15 cellular contexts compared by ENCODE assay signal in genomic region chr6:12265795-12266194, GRCh38. TPM values are rescaled to one million over a fixed set of nuclear protein-coding genes. Genes with fewer than 3 reads are reported as not detected.
A peak's percentile ranks its signal among the peaks of the same experiment; 100 is the strongest.
DNase-seq lines count a peak whose midpoint lies in the region; ATAC-seq and TF ChIP-seq lines count a peak whose summit lies in the region.
"Had no signal": no experiment of that assay in that cellular context is flagged by ENCODE, and none has a peak within 500 bp of the region (broad histone marks: within the 10 kb centered on the region; RNA-seq: fewer than 3 reads in every experiment).

No MANE protein-coding gene starts in this region.

- H3K4me2 ChIP-seq in GM23248 (ENCODE audit: unreplicated experiment) = peak overlapping the region; percentile 46
- no peak overlapping the region for H3K4me2 ChIP-seq in mammary epithelial cell (ENCODE audit: insufficient read depth, low read depth, low read length)
- peak overlapping the region; percentile 38 for H3K4me2 ChIP-seq in osteoblast (ENCODE audit: insufficient read depth, low read length)

- intact Hi-C loops in mammary epithelial cell (cut with micrococcal nuclease) = no loop called here
- intact Hi-C loops in esophagus squamous epithelium (cut with DNase I) = no loop called here

- no peak for ATAC-seq in naive thymus-derived CD8-positive, alpha-beta T cell

- no peaks in the 10 kb centered on the region; the same call in 1 of the 2 replicates for H3K9me2 ChIP-seq in GM23248 (ENCODE audit: insufficient read depth)

- H3K36me3 ChIP-seq in GM23248 (ENCODE audit: low read depth) (no peaks in the 10 kb centered on the region), mammary epithelial cell (ENCODE audit: insufficient read depth, low read length) (no peaks in the 10 kb centered on the region), osteoblast (ENCODE audit: insufficient read depth, low read length) (no peaks in the 10 kb centered on the region), esophagus squamous epithelium (no peaks in the 10 kb centered on the region)
- H3K36me3 ChIP-seq: SJCRH30 had no signal

- in situ Hi-C loops in GM23248 (cut with MboI) (no loop called here), mammary epithelial cell (cut with MboI; ENCODE audit: low sequenced_read_pairs in 2 of 2) (no loop called here)

- H3K4me1 ChIP-seq in GM23248 (ENCODE audit: insufficient read depth) (peaks cover 21% of the 10 kb centered on the region), mammary epithelial cell (ENCODE audit: insufficient read depth, low read length) (peaks cover 12% of the 10 kb centered on the region), osteoblast (ENCODE audit: insufficient read depth, low read length) (peaks cover 15% of the 10 kb centered on the region), esophagus squamous epithelium (no peaks in the 10 kb centered on the region)
- H3K4me1 ChIP-seq: SJCRH30 had no signal

- BruUV-seq in mammary epithelial cell (replicated peaks; lab: Mats Ljungman, UMichigan) = no TSS peak

- TF ChIP-seq POLR2A in esophagus squamous epithelium (IDR thresholded peaks at IDR 0.05) = no peak

- 59 to 63% methylated on average over 2 of the region's 2 CpGs for WGBS in GM23248 (ENCODE audit: low coverage in 1 of 2, low lambda C conversion rate in 2 of 2, missing lambda C conversion rate in 2 of 2), 2 experiments
- 80% methylated on average over 2 of the region's 2 CpGs for WGBS in mammary epithelial cell (ENCODE audit: low coverage, missing lambda C conversion rate)
- 70 to 85% methylated on average over 2 of the region's 2 CpGs for WGBS in esophagus squamous epithelium, 2 donors

- POLR2A ChIA-PET in naive thymus-derived CD8-positive, alpha-beta T cell (lab: Charles Lee) = no interaction called here

- TF ChIP-seq CTCF in mammary epithelial cell (conservative IDR thresholded peaks at IDR 0.05 in 1 of 2, IDR thresholded peaks at IDR 0.05 in 1 of 2; ENCODE audit: extremely low read depth in 1 of 2, insufficient read depth in 1 of 2, low read depth in 1 of 2, low read length in 2 of 2) = no peak
- TF ChIP-seq CTCF in osteoblast (IDR thresholded peaks at IDR 0.05; ENCODE audit: extremely low read depth, low read depth, low read length) = no peak
- TF ChIP-seq CTCF in esophagus squamous epithelium (IDR thresholded peaks at IDR 0.05) = no peak

- no peak overlapping the region for H3K27ac Mint-ChIP-seq in naive thymus-derived CD8-positive, alpha-beta T cell
- H3K27ac Mint-ChIP-seq: CD4-positive, alpha-beta T cell; stimulated activated naive CD8-positive, alpha-beta T cell treated with anti-CD3 and anti-CD28 coated beads, Interleukin-15, Interleukin-2, amounts not matched to agents 100 ng/mL and 50 ng/mL, for 24 hours had no signal

- no peaks in the 10 kb centered on the region for H3K9me3 ChIP-seq in GM23248 (ENCODE audit: low read depth)
- no peaks in the 10 kb centered on the region for H3K9me3 ChIP-seq in mammary epithelial cell (replicated peaks; ENCODE audit: insufficient read depth, low read length)
- no peaks in the 10 kb centered on the region for H3K9me3 ChIP-seq in osteoblast (ENCODE audit: low read depth, low read length)
- no peaks in the 10 kb centered on the region for H3K9me3 ChIP-seq in esophagus squamous epithelium
- H3K9me3 ChIP-seq: SJCRH30 had no signal

- DNase-seq in GM23248 = peak; percentile 74
- DNase-seq in NOMO-1 treated with DMSO at 0.1 percent for 48 hours (lab: John Stamatoyannopoulos, UW; ENCODE audit: unreplicated experiment) = peak; percentile 99
- DNase-seq in mammary epithelial cell = peak; percentile 80
- no peak for DNase-seq in osteoblast (ENCODE audit: insufficient read length, low spot score, missing footprints)
- DNase-seq in naive thymus-derived CD8-positive, alpha-beta T cell = no peak
- no peak for DNase-seq in NCI-H82 treated with DMSO at 0.1 percent for 48 hours (lab: John Stamatoyannopoulos, UW; ENCODE audit: unreplicated experiment)
- DNase-seq in esophagus squamous epithelium (lab: John Stamatoyannopoulos, UW) = no peak
- DNase-seq in T-helper 2 cell = no peak
- DNase-seq: activated naive CD4-positive, alpha-beta T cell treated with anti-CD3 and anti-CD28 coated beads, Interleukin-2, amount 50 U/mL, for 16 hours; CD4-positive, alpha-beta T cell; NCI-H1694 treated with DMSO at 0.1 percent for 48 hours; NCI-H526; retina; SJCRH30 had no signal

- no peaks in the 10 kb centered on the region for H3K27me3 ChIP-seq in GM23248 (replicated peaks; ENCODE audit: insufficient read depth)
- H3K27me3 ChIP-seq in mammary epithelial cell (ENCODE audit: insufficient read depth, low read length) = no peaks in the 10 kb centered on the region
- no peaks in the 10 kb centered on the region for H3K27me3 ChIP-seq in osteoblast (ENCODE audit: insufficient read depth, low read length)
- H3K27me3 ChIP-seq in esophagus squamous epithelium = no peaks in the 10 kb centered on the region
- H3K27me3 ChIP-seq: SJCRH30 had no signal

- peaks cover 0 to under 1% (median 0%) of the 10 kb centered on the region in 4 donors for H3K4me1 Mint-ChIP-seq in naive thymus-derived CD8-positive, alpha-beta T cell

- no peaks in the 10 kb centered on the region for H4K20me1 ChIP-seq in GM23248 (ENCODE audit: insufficient read depth)
- H4K20me1 ChIP-seq in mammary epithelial cell (ENCODE audit: insufficient read depth, low read length) = no peaks in the 10 kb centered on the region
- H4K20me1 ChIP-seq in osteoblast (ENCODE audit: insufficient read depth, low read length) = no peaks in the 10 kb centered on the region

- H3K4me3 ChIP-seq in GM23248 = peak overlapping the region; percentile 34
- no peak overlapping the region for H3K4me3 ChIP-seq in mammary epithelial cell (replicated peaks in 1 of 3; ENCODE audit: insufficient read depth in 1 of 3, low read depth in 2 of 3, low read length in 3 of 3)
- H3K4me3 ChIP-seq in osteoblast (ENCODE audit: insufficient read depth, low read length) = no peak overlapping the region
- H3K4me3 ChIP-seq in esophagus squamous epithelium = no peak overlapping the region
- H3K4me3 ChIP-seq: SJCRH30 had no signal

- peaks cover 0 to 3% (median 3%) of the 10 kb centered on the region in 9 donors for H3K9me3 Mint-ChIP-seq in naive thymus-derived CD8-positive, alpha-beta T cell
- H3K9me3 Mint-ChIP-seq: CD4-positive, alpha-beta T cell; stimulated activated naive CD8-positive, alpha-beta T cell treated with anti-CD3 and anti-CD28 coated beads, Interleukin-15, Interleukin-2, amounts not matched to agents 100 ng/mL and 50 ng/mL, for 24 hours had no signal

- H3K9ac ChIP-seq in GM23248 (no peak overlapping the region), mammary epithelial cell (ENCODE audit: insufficient read depth, low read length) (no peak overlapping the region)

- H3F3A ChIP-seq in GM23248 (ENCODE audit: insufficient read depth) = peaks cover 26% of the 10 kb centered on the region

- H3K4me3 Mint-ChIP-seq in naive thymus-derived CD8-positive, alpha-beta T cell = no peak overlapping the region
- H3K4me3 Mint-ChIP-seq: CD4-positive, alpha-beta T cell; stimulated activated naive CD8-positive, alpha-beta T cell treated with anti-CD3 and anti-CD28 coated beads, Interleukin-15, Interleukin-2, amounts not matched to agents 100 ng/mL and 50 ng/mL, for 24 hours had no signal

- CTCF ChIA-PET in mammary epithelial cell (lab: Charles Lee; ENCODE audit: low non-redundant PET) = no interaction called here

- H3K79me2 ChIP-seq in GM23248 (ENCODE audit: insufficient read depth) = no peaks in the 10 kb centered on the region
- H3K79me2 ChIP-seq in mammary epithelial cell (ENCODE audit: insufficient read depth, low read length) = no peaks in the 10 kb centered on the region
- H3K79me2 ChIP-seq in osteoblast (ENCODE audit: insufficient read depth, low read length) = no peaks in the 10 kb centered on the region

- dilution Hi-C loops in mammary epithelial cell (cut with HindIII; ENCODE audit: low sequenced_read_pairs) = no loop called here

- H3K36me3 Mint-ChIP-seq in naive thymus-derived CD8-positive, alpha-beta T cell = peaks cover 0 to 2% (median 0%) of the 10 kb centered on the region in 3 donors

- peaks cover 0 to 5% (median 0%) of the 10 kb centered on the region in 5 donors for H3K27me3 Mint-ChIP-seq in naive thymus-derived CD8-positive, alpha-beta T cell
- H3K27me3 Mint-ChIP-seq: CD4-positive, alpha-beta T cell had no signal

- H3K27ac ChIP-seq in GM23248 = peak overlapping the region; percentile 60
- H3K27ac ChIP-seq in mammary epithelial cell (ENCODE audit: insufficient read depth, low read depth, low read length) = no peak overlapping the region
- no peak overlapping the region for H3K27ac ChIP-seq in osteoblast (ENCODE audit: low read depth, low read length)
- no peak overlapping the region for H3K27ac ChIP-seq in esophagus squamous epithelium
- H3K27ac ChIP-seq: SJCRH30 had no signal

- no peak overlapping the region for H2AFZ ChIP-seq in GM23248
- H2AFZ ChIP-seq in mammary epithelial cell (ENCODE audit: low read depth, low read length) = no peak overlapping the region
- H2AFZ ChIP-seq in osteoblast (ENCODE audit: low read length) = no peak overlapping the region

RNA-seq across cellular contexts. Expression of gene EDN1, which starts 24.4 kb away (rescaled TPM):
- 1.8 and 6.3 TPM in 2 replicates for total RNA-seq in GM23248 (2014; rRNA removed; shearing (Covaris generic))
- polyA plus RNA-seq in GM23248 (2016; fragmentation: Nextera tagmentation; extraction: Ambion mirVana) (4.1 and 5.2 TPM in 2 replicates), mammary epithelial cell (2.5 TPM)
- total RNA-seq in mammary epithelial cell (10 to 100 TPM in 1 of 2 donors, 1 to 10 TPM in 1; 8.9 to 11.3 TPM), osteoblast (0.88 and 1.4 TPM in 2 replicates), esophagus squamous epithelium (10 to 100 TPM in 1 of 4 donors, 1 to 10 TPM in 3; 3.0 to 11.8 (median 5.9) TPM)
- polyA minus RNA-seq in mammary epithelial cell = 0.78 TPM
- under 1 TPM; 0.47 to 0.74 TPM for total RNA-seq in naive thymus-derived CD8-positive, alpha-beta T cell
- not detected for polyA plus RNA-seq in naive thymus-derived CD8-positive, alpha-beta T cell

Comparison
In these comparisons a context has a peak if more than half of its experiments do, and no peak if none do; other contexts are left out.
1. DNase-seq: peak in GM23248 (single experiment), NOMO-1 treated with DMSO at 0.1 percent for 48 hours (single experiment) and mammary epithelial cell (single experiment); none in osteoblast (single experiment), naive thymus-derived CD8-positive, alpha-beta T cell (0 of 10), NCI-H82 treated with DMSO at 0.1 percent for 48 hours (single experiment), esophagus squamous epithelium (single experiment) and T-helper 2 cell (0 of 5).